33 cellular contexts compared by ENCODE assay signal in the genomic region with DNA sequence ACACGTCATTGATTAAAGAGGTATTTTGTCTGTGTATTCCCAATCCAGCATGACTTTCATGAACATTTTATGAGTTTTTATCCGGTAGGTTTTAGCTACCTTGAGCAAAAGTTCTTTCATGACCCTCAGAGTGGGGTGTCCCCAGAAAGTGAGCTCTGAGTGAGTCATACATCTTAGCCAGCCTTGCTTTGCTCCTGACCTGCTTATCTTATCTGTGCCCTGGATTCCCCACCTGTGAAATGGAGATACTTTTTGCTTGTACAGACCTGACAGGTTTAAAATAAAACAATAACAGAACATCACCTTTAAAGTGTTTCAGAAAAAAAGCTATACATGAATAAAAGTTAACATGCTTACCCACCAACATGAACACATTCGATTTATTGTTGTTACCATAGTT.
"Had no signal": no experiment of that assay in that cellular context is flagged by ENCODE, and none has a peak within 500 bp of the region (broad histone marks: within the 10 kb centered on the region; RNA-seq: fewer than 3 reads in every experiment).

No MANE protein-coding gene starts in this region.

- H3K27ac Mint-ChIP-seq: activated CD4-positive, alpha-beta memory T cell treated with anti-CD3 and anti-CD28 coated beads for 36 hours; activated CD4-positive, alpha-beta T cell treated with anti-CD3 and anti-CD28 coated beads for 36 hours; activated CD4-positive, alpha-beta T cell treated with anti-CD3 and anti-CD28 coated beads, Interleukin-2, amount 10 ng/mL, durations not matched to agents 24 days and 14 days; activated CD8-positive, alpha-beta memory T cell treated with anti-CD3 and anti-CD28 coated beads, Interleukin-2, amount 10 ng/mL, durations not matched to agents 7 days and 5 days; activated CD8-positive, alpha-beta T cell treated with anti-CD3 and anti-CD28 coated beads, Interleukin-2, amount 10 ng/mL, durations not matched to agents 7 days and 5 days; activated naive CD4-positive, alpha-beta T cell treated with anti-CD3 and anti-CD28 coated beads for 36 hours; activated naive CD4-positive, alpha-beta T cell treated with anti-CD3 and anti-CD28 coated beads, Interleukin-2, amount 50 U/mL, for 24 hours; activated naive CD8-positive, alpha-beta T cell treated with anti-CD3 and anti-CD28 coated beads for 36 hours; activated naive CD8-positive, alpha-beta T cell treated with anti-CD3 and anti-CD28 coated beads, Interleukin-2, amount 50 U/mL, for 24 hours; activated T-helper 1 cell treated with anti-CD3 and anti-CD28 coated beads, Interleukin-12 subunit alpha, Interleukin-12 subunit beta, Interleukin-2, Interleukin-4 antibody, amounts not matched to agents 30 ng/mL and 10 ng/mL and 1 ng/mL, durations not matched to agents 14 hours and 24 hours and 36 hours; activated T-helper 2 cell treated with anti-CD3 and anti-CD28 coated beads, Interferon-gamma antibody, Interleukin-2, Interleukin-4, amounts not matched to agents 10 μg/mL and 5 μg/mL and 100 μg/mL, durations not matched to agents 14 hours and 24 hours and 36 hours; dendritic cell treated with granulocyte-macrophage colony-stimulating factor and Interleukin-4, amounts not matched to agents 40 ng/mL and 50 ng/mL, for 4 days; effector memory CD8-positive, alpha-beta T cell had no signal

- H3K27me3 Mint-ChIP-seq: activated CD4-positive, alpha-beta T cell treated with anti-CD3 and anti-CD28 coated beads for 36 hours; activated CD4-positive, alpha-beta T cell treated with anti-CD3 and anti-CD28 coated beads, Interleukin-2, amount 10 ng/mL, durations not matched to agents 24 days and 14 days; activated CD8-positive, alpha-beta memory T cell treated with anti-CD3 and anti-CD28 coated beads, Interleukin-2, amount 10 ng/mL, durations not matched to agents 7 days and 5 days; activated naive CD4-positive, alpha-beta T cell treated with anti-CD3 and anti-CD28 coated beads, Interleukin-2, amount 50 U/mL, for 24 hours; activated naive CD8-positive, alpha-beta T cell treated with anti-CD3 and anti-CD28 coated beads for 36 hours; activated naive CD8-positive, alpha-beta T cell treated with anti-CD3 and anti-CD28 coated beads, Interleukin-2, amount 50 U/mL, for 24 hours; central memory CD8-positive, alpha-beta T cell; dendritic cell treated with granulocyte-macrophage colony-stimulating factor and Interleukin-4, amounts not matched to agents 40 ng/mL and 50 ng/mL, for 4 days; effector memory CD8-positive, alpha-beta T cell had no signal

- H3K9me3 Mint-ChIP-seq: activated CD4-positive, alpha-beta memory T cell treated with anti-CD3 and anti-CD28 coated beads for 36 hours; activated CD4-positive, alpha-beta T cell treated with anti-CD3 and anti-CD28 coated beads, Interleukin-2, amount 10 ng/mL, durations not matched to agents 24 days and 14 days; activated naive CD4-positive, alpha-beta T cell treated with anti-CD3 and anti-CD28 coated beads, Interleukin-2, amount 50 U/mL, for 24 hours; activated naive CD8-positive, alpha-beta T cell treated with anti-CD3 and anti-CD28 coated beads, Interleukin-2, amount 50 U/mL, for 24 hours; activated T-helper 1 cell treated with anti-CD3 and anti-CD28 coated beads, Interleukin-12 subunit alpha, Interleukin-12 subunit beta, Interleukin-2, Interleukin-4 antibody, amounts not matched to agents 30 ng/mL and 10 ng/mL and 1 ng/mL, durations not matched to agents 14 hours and 24 hours and 36 hours; activated T-helper 2 cell treated with anti-CD3 and anti-CD28 coated beads, Interferon-gamma antibody, Interleukin-2, Interleukin-4, amounts not matched to agents 10 μg/mL and 5 μg/mL and 100 μg/mL, durations not matched to agents 14 hours and 24 hours and 36 hours; dendritic cell treated with granulocyte-macrophage colony-stimulating factor and Interleukin-4, amounts not matched to agents 40 ng/mL and 50 ng/mL, for 4 days had no signal

- ATAC-seq: activated CD4-positive, alpha-beta T cell treated with anti-CD3 and anti-CD28 coated beads for 36 hours; activated CD8-positive, alpha-beta memory T cell treated with anti-CD3 and anti-CD28 coated beads, Interleukin-2, amount 10 ng/mL, durations not matched to agents 7 days and 5 days; activated CD8-positive, alpha-beta T cell treated with anti-CD3 and anti-CD28 coated beads, Interleukin-2, amount 10 ng/mL, durations not matched to agents 7 days and 5 days; activated naive CD8-positive, alpha-beta T cell treated with anti-CD3 and anti-CD28 coated beads, Interleukin-2, amount 50 U/mL, for 24 hours; effector memory CD8-positive, alpha-beta T cell; gastroesophageal sphincter; heart right ventricle had no signal

- H3K4me3 ChIP-seq: adrenal gland, breast epithelium, coronary artery, dorsolateral prefrontal cortex, esophagus muscularis mucosa, gastroesophageal sphincter, heart right ventricle had no signal

- H3K9me3 ChIP-seq: adrenal gland, breast epithelium, esophagus muscularis mucosa, gastroesophageal sphincter, heart right ventricle had no signal

- H3K36me3 ChIP-seq: adrenal gland, breast epithelium, esophagus muscularis mucosa, gastroesophageal sphincter, heart right ventricle had no signal

- H3K27ac ChIP-seq: adrenal gland, breast epithelium, coronary artery, dorsolateral prefrontal cortex, esophagus muscularis mucosa, gastroesophageal sphincter, heart right ventricle had no signal

- H3K4me3 Mint-ChIP-seq: activated CD4-positive, alpha-beta memory T cell treated with anti-CD3 and anti-CD28 coated beads for 36 hours; activated CD4-positive, alpha-beta T cell treated with anti-CD3 and anti-CD28 coated beads for 36 hours; activated CD4-positive, alpha-beta T cell treated with anti-CD3 and anti-CD28 coated beads, Interleukin-2, amount 10 ng/mL, durations not matched to agents 24 days and 14 days; activated CD8-positive, alpha-beta memory T cell treated with anti-CD3 and anti-CD28 coated beads, Interleukin-2, amount 10 ng/mL, durations not matched to agents 7 days and 5 days; activated CD8-positive, alpha-beta T cell treated with anti-CD3 and anti-CD28 coated beads, Interleukin-2, amount 10 ng/mL, durations not matched to agents 7 days and 5 days; activated naive CD4-positive, alpha-beta T cell treated with anti-CD3 and anti-CD28 coated beads for 36 hours; activated naive CD4-positive, alpha-beta T cell treated with anti-CD3 and anti-CD28 coated beads, Interleukin-2, amount 50 U/mL, for 24 hours; activated naive CD8-positive, alpha-beta T cell treated with anti-CD3 and anti-CD28 coated beads for 36 hours; activated naive CD8-positive, alpha-beta T cell treated with anti-CD3 and anti-CD28 coated beads, Interleukin-2, amount 50 U/mL, for 24 hours; activated T-helper 1 cell treated with anti-CD3 and anti-CD28 coated beads, Interleukin-12 subunit alpha, Interleukin-12 subunit beta, Interleukin-2, Interleukin-4 antibody, amounts not matched to agents 30 ng/mL and 10 ng/mL and 1 ng/mL, durations not matched to agents 14 hours and 24 hours and 36 hours; central memory CD8-positive, alpha-beta T cell; dendritic cell treated with granulocyte-macrophage colony-stimulating factor and Interleukin-4, amounts not matched to agents 40 ng/mL and 50 ng/mL, for 4 days; effector memory CD8-positive, alpha-beta T cell had no signal

- H3K4me1 Mint-ChIP-seq: activated CD4-positive, alpha-beta T cell treated with anti-CD3 and anti-CD28 coated beads for 36 hours; activated CD4-positive, alpha-beta T cell treated with anti-CD3 and anti-CD28 coated beads, Interleukin-2, amount 10 ng/mL, durations not matched to agents 24 days and 14 days; activated CD8-positive, alpha-beta memory T cell treated with anti-CD3 and anti-CD28 coated beads, Interleukin-2, amount 10 ng/mL, durations not matched to agents 7 days and 5 days; activated naive CD4-positive, alpha-beta T cell treated with anti-CD3 and anti-CD28 coated beads, Interleukin-2, amount 50 U/mL, for 24 hours; activated naive CD8-positive, alpha-beta T cell treated with anti-CD3 and anti-CD28 coated beads for 36 hours; activated naive CD8-positive, alpha-beta T cell treated with anti-CD3 and anti-CD28 coated beads, Interleukin-2, amount 50 U/mL, for 24 hours; central memory CD8-positive, alpha-beta T cell had no signal

- H3K27me3 ChIP-seq: adrenal gland, breast epithelium, dorsolateral prefrontal cortex, esophagus muscularis mucosa, gastroesophageal sphincter, heart right ventricle had no signal

- DNase-seq: activated CD4-positive, alpha-beta memory T cell treated with anti-CD3 and anti-CD28 coated beads for 36 hours; activated CD4-positive, alpha-beta T cell treated with anti-CD3 and anti-CD28 coated beads for 36 hours; activated CD4-positive, alpha-beta T cell treated with anti-CD3 and anti-CD28 coated beads, Interleukin-2, amount 10 ng/mL, durations not matched to agents 24 days and 14 days; activated CD4-positive, CD25-positive, alpha-beta regulatory T cell; activated CD4-positive, CD25-positive, alpha-beta regulatory T cell treated with anti-CD3 and anti-CD28 coated beads, Interleukin-2, amount 50 U/mL, for 72 hours; activated CD8-positive, alpha-beta memory T cell treated with anti-CD3 and anti-CD28 coated beads, Interleukin-2, amount 10 ng/mL, durations not matched to agents 7 days and 5 days; activated CD8-positive, alpha-beta memory T cell treated with anti-CD3 and anti-CD28 coated beads, Interleukin-2, amount 50 U/mL, for 4 hours; activated CD8-positive, alpha-beta T cell treated with anti-CD3 and anti-CD28 coated beads, Interleukin-2, amount 10 ng/mL, durations not matched to agents 7 days and 5 days; activated effector memory CD4-positive, alpha-beta T cell treated with anti-CD3 and anti-CD28 coated beads, Interleukin-2, amount 50 U/mL, for 16 hours; activated naive CD4-positive, alpha-beta T cell treated with anti-CD3 and anti-CD28 coated beads for 36 hours; activated naive CD8-positive, alpha-beta T cell treated with anti-CD3 and anti-CD28 coated beads for 36 hours; activated naive CD8-positive, alpha-beta T cell treated with anti-CD3 and anti-CD28 coated beads, Interleukin-2, amount 50 U/mL, for 24 hours; activated T-cell treated with anti-CD3 and anti-CD28 coated beads, Interleukin-2, amount 50 U/mL, for 1 hour; activated T-cell treated with anti-CD3 and anti-CD28 coated beads, Interleukin-2, amount 50 U/mL, for 48 hours; adrenal gland; amygdala; aorta; dorsolateral prefrontal cortex; effector memory CD8-positive, alpha-beta T cell; erythroblast; foreskin melanocyte; heart right ventricle; T-helper 2 cell had no signal

- H3K4me1 ChIP-seq: adrenal gland, breast epithelium, esophagus muscularis mucosa, gastroesophageal sphincter, heart right ventricle had no signal

- H3K36me3 Mint-ChIP-seq: activated CD4-positive, alpha-beta memory T cell treated with anti-CD3 and anti-CD28 coated beads for 36 hours; activated CD8-positive, alpha-beta memory T cell treated with anti-CD3 and anti-CD28 coated beads, Interleukin-2, amount 10 ng/mL, durations not matched to agents 7 days and 5 days; activated naive CD4-positive, alpha-beta T cell treated with anti-CD3 and anti-CD28 coated beads, Interleukin-2, amount 50 U/mL, for 24 hours; activated naive CD8-positive, alpha-beta T cell treated with anti-CD3 and anti-CD28 coated beads for 36 hours; brain had no signal
